Comparison of ENCODE assay signal across 19 cellular contexts in the genomic region with DNA sequence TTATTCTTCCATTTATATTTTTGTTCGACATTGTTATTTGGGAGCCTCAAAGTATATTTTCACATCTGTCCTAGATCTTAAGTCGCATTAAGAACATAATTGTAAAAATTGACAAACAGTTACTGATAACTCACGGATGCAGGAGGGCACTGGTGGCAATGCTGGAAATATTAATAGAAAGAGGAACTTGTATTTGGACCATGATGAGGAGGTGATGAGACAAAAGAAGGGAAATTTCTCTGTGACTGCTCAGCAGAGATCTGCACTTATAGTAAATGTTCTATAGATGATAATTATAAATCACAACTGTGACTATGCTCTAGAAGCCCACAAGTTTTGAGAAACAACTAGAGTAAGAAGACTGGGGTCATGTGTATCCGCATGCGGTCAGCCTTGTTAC. TPM values are rescaled to one million over a fixed set of nuclear protein-coding genes. Genes with fewer than 3 reads are reported as not detected.
A peak's percentile ranks its signal among the peaks of the same experiment; 100 is the strongest.
DNase-seq lines count a peak whose midpoint lies in the region; ATAC-seq and TF ChIP-seq lines count a peak whose summit lies in the region.
"Had no signal": no experiment of that assay in that cellular context is flagged by ENCODE, and none has a peak within 500 bp of the region (broad histone marks: within the 10 kb centered on the region; RNA-seq: fewer than 3 reads in every experiment).

No MANE protein-coding gene starts in this region.

- H2AK5ac ChIP-seq in H9 (ENCODE audit: insufficient read length, low read length) (no peak overlapping the region), neuronal stem cell (ENCODE audit: low read depth, low read length) (no peak overlapping the region)

- intact Hi-C loops in activated B cell treated with CpG ODN at 0.5 μM for 24 hours (cut with micrococcal nuclease), result loop anchor here (1.0 to 10.0 kb wide), 5 partner anchors 8 to 344 kb away; partner anchors contain the start of gene DUSP12

- H3K27me3 ChIP-seq in H9 (ENCODE audit: insufficient read depth, low read length), result no peaks in the 10 kb centered on the region
- peaks cover 0 to 56% (median 0%) of the 10 kb centered on the region in 3 experiments for H3K27me3 ChIP-seq in neuronal stem cell (ENCODE audit: control insufficient read depth in 3 of 3, insufficient read depth in 3 of 3, low read depth in 1 of 3, low read length in 3 of 3)
- H3K27me3 ChIP-seq: breast epithelium, pancreas had no signal

- ATAC-seq in activated B cell treated with CpG ODN at 0.5 μM for 24 hours (ENCODE audit: low read depth) (peak; percentile 12), naive B cell (ENCODE audit: low read depth in 2 of 2) (peak; percentile 37 to 44), GM19035 (IDR thresholded peaks at IDR 0.05; ENCODE audit: unreplicated experiment) (no peak)

- H2BK120ac ChIP-seq in H9 (ENCODE audit: low read depth, low read length, poor library complexity, severe bottlenecking) (no peak overlapping the region), neuronal stem cell (ENCODE audit: low read depth, low read length) (no peak overlapping the region)

- H4K5ac ChIP-seq in H9 (ENCODE audit: insufficient read length, low read depth, low read length), result no peak overlapping the region

- H4K8ac ChIP-seq in H9 (replicated peaks; ENCODE audit: insufficient read length, low read depth, low read length) (no peak overlapping the region), neuronal stem cell (ENCODE audit: low read depth, low read length) (no peak overlapping the region)

- H3K4me2 ChIP-seq in H9 (ENCODE audit: insufficient read depth, insufficient read length, low read length), result no peak overlapping the region
- no peak overlapping the region for H3K4me2 ChIP-seq in neuronal stem cell (ENCODE audit: insufficient read depth, low read length, poor library complexity, severe bottlenecking)

- H2BK12ac ChIP-seq in H9 (ENCODE audit: insufficient read length, low read depth, low read length) (no peak overlapping the region), neuronal stem cell (ENCODE audit: low read length) (no peak overlapping the region)

- no peaks in the 10 kb centered on the region for H3K36me3 ChIP-seq in neuronal stem cell (replicated peaks in 1 of 2; ENCODE audit: control insufficient read depth in 2 of 2, insufficient read depth in 2 of 2, low read length in 2 of 2)
- H3K36me3 ChIP-seq: breast epithelium, pancreas had no signal

- H3K4ac ChIP-seq in H9 (ENCODE audit: low read depth, low read length) (no peak overlapping the region), neuronal stem cell (ENCODE audit: low read length) (no peak overlapping the region)

- H3K18ac ChIP-seq in H9 (ENCODE audit: insufficient read length, low read depth, low read length), result no peak overlapping the region
- H3K18ac ChIP-seq in neuronal stem cell (ENCODE audit: low read length), result no peak overlapping the region

- POLR2A ChIA-PET in activated B cell treated with CpG ODN at 0.5 μM for 24 hours (lab: Charles Lee), result interaction anchor here (0.5 to 7.7 kb wide), 8 partner anchors 9 to 515 kb away, joined by 3 to 144 read pairs (median 6); partner anchors contain the start of genes DUSP12, FCRLA, HSPA6 and TOMM40L

- no peak overlapping the region for H2BK20ac ChIP-seq in H9 (ENCODE audit: low read depth, low read length, poor library complexity, severe bottlenecking)

- no peak overlapping the region for H4K91ac ChIP-seq in H9 (ENCODE audit: insufficient read length, low read depth, low read length)
- no peak overlapping the region for H4K91ac ChIP-seq in neuronal stem cell (ENCODE audit: low read depth, low read length, poor library complexity)

- no peak overlapping the region for H3T11ph ChIP-seq in H9 (ENCODE audit: low read length)

- WGBS in H9 (ENCODE audit: extremely low coverage, insufficient read length, low lambda C conversion rate), result no CpG with 5 or more reads among the region's 5 CpGs
- no CpG with 5 or more reads among the region's 5 CpGs for WGBS in neuronal stem cell (ENCODE audit: extremely low coverage in 2 of 2, insufficient read length in 2 of 2, insufficient replicate concordance in 1 of 2), 2 donors

- peak overlapping the region; percentile 60 for H3K4me3 Mint-ChIP-seq in activated B cell treated with CpG ODN at 0.5 μM for 24 hours
- H3K4me3 Mint-ChIP-seq in naive B cell, result peak overlapping the region in 7 of 8 donors; percentile 10 to 87 (median 67)
- H3K4me3 Mint-ChIP-seq in H9, result no peak overlapping the region
- H3K4me3 Mint-ChIP-seq: CD4-positive, alpha-beta T cell; HFFc6; nephron had no signal

- H3K9me3 Mint-ChIP-seq in activated B cell treated with CpG ODN at 0.5 μM for 24 hours (no peaks in the 10 kb centered on the region), naive B cell (no peaks in the 10 kb centered on the region), H9 (no peaks in the 10 kb centered on the region)
- H3K9me3 Mint-ChIP-seq: CD4-positive, alpha-beta T cell; HFFc6; nephron had no signal

- no peaks in the 10 kb centered on the region for H4K20me1 ChIP-seq in H9 (ENCODE audit: control insufficient read depth, insufficient read depth, insufficient read length)

- DNase-seq in CD1c-positive myeloid dendritic cell (ENCODE audit: extremely low spot score), result peak; percentile 56
- DNase-seq in MV-4-11 (lab: John Stamatoyannopoulos, UW), result peak; percentile 47
- DNase-seq in activated B cell treated with CpG ODN at 0.5 μM for 24 hours, result no peak
- DNase-seq in naive B cell, result no peak
- DNase-seq in kidney tubule cell (ENCODE audit: low spot score), result no peak
- DNase-seq in H9, result no peak
- no peak for DNase-seq in neuronal stem cell (ENCODE audit: low spot score)
- DNase-seq: activated naive CD4-positive, alpha-beta T cell treated with Interleukin-2 at 50 U/mL for 16 hours; activated T-cell treated with anti-CD3 and anti-CD28 coated beads, Interleukin-2, amount 50 U/mL, for 48 hours; NCI-H1417 treated with DMSO at 0.1 percent for 48 hours; pancreas; right cardiac atrium; stimulated activated CD8-positive, alpha-beta memory T cell treated with anti-CD3 and anti-CD28 coated beads, Interleukin-4, amount 100 ng/mL, for 48 hours had no signal

- H3K4me1 ChIP-seq in H9 (ENCODE audit: insufficient read depth, low read length), result peaks cover 10% of the 10 kb centered on the region; the same call in 1 of the 2 replicates
- H3K4me1 ChIP-seq in neuronal stem cell (ENCODE audit: control insufficient read depth in 2 of 2, insufficient read depth in 1 of 2, low read depth in 1 of 2, low read length in 2 of 2), result peaks cover 0 to 9% of the 10 kb centered on the region in 2 donors
- H3K4me1 ChIP-seq: breast epithelium, pancreas had no signal

- TF ChIP-seq CTCF in activated B cell treated with CpG ODN at 0.5 μM for 24 hours (IDR thresholded peaks at IDR 0.05), result no peak
- no peak for TF ChIP-seq CTCF in H9 (conservative IDR thresholded peaks at IDR 0.05)

- H3K27ac Mint-ChIP-seq in activated B cell treated with CpG ODN at 0.5 μM for 24 hours, result peak overlapping the region; percentile 88
- peak overlapping the region; percentile 39 to 93 (median 85) for H3K27ac Mint-ChIP-seq in naive B cell
- H3K27ac Mint-ChIP-seq in H9, result no peak overlapping the region
- H3K27ac Mint-ChIP-seq: CD4-positive, alpha-beta T cell; nephron had no signal

- H2BK15ac ChIP-seq in H9 (ENCODE audit: low read depth, low read length) (no peak overlapping the region), neuronal stem cell (ENCODE audit: low read length) (no peak overlapping the region)

- H3K9ac ChIP-seq in H9 (ENCODE audit: extremely low read depth, insufficient read length, low read length), result no peak overlapping the region
- H3K9ac ChIP-seq in neuronal stem cell (ENCODE audit: low read depth, low read length, poor library complexity), result no peak overlapping the region

- H2BK5ac ChIP-seq in H9 (ENCODE audit: insufficient read length, low read length) (no peak overlapping the region), neuronal stem cell (ENCODE audit: low read length) (no peak overlapping the region)

- H3K79me2 ChIP-seq in H9 (ENCODE audit: insufficient read depth, low read length), result no peaks in the 10 kb centered on the region

- H3K23ac ChIP-seq in H9 (ENCODE audit: insufficient read length, low read depth, low read length), result no peak overlapping the region
- no peak overlapping the region for H3K23ac ChIP-seq in neuronal stem cell (ENCODE audit: low read depth, low read length, poor library complexity)

- no peak overlapping the region for H3K27ac ChIP-seq in H9 (ENCODE audit: insufficient read length, low read depth, low read length)
- no peak overlapping the region for H3K27ac ChIP-seq in neuronal stem cell (replicated peaks; ENCODE audit: low read length)

- CTCF ChIA-PET in activated B cell treated with CpG ODN at 0.5 μM for 24 hours (lab: Charles Lee), result interaction anchor here (1.0 to 5.8 kb wide), 13 partner anchors 8 to 266 kb away, joined by 3 to 57 read pairs (median 8); partner anchors contain the start of genes DUSP12 and FCRLA

- H3K27me3 Mint-ChIP-seq in activated B cell treated with CpG ODN at 0.5 μM for 24 hours (peaks cover 5% of the 10 kb centered on the region), naive B cell (peaks cover 9 to 21% (median 12%) of the 10 kb centered on the region in 3 donors), H9 (ENCODE audit: low read depth) (peaks cover 7% of the 10 kb centered on the region)

- no peaks in the 10 kb centered on the region for H3K9me3 ChIP-seq in H9 (ENCODE audit: control insufficient read depth, low read depth, low read length)
- no peaks in the 10 kb centered on the region for H3K9me3 ChIP-seq in neuronal stem cell (replicated peaks in 1 of 2; ENCODE audit: control insufficient read depth in 2 of 2, insufficient read depth in 1 of 2, low read depth in 1 of 2, low read length in 2 of 2)
- H3K9me3 ChIP-seq: breast epithelium, pancreas had no signal

- no peak overlapping the region for H3K14ac ChIP-seq in H9 (ENCODE audit: insufficient read depth, low read length)
- no peak overlapping the region for H3K14ac ChIP-seq in neuronal stem cell (ENCODE audit: low read length)

- H3K56ac ChIP-seq in H9 (ENCODE audit: insufficient read length, low read depth, low read length), result no peak overlapping the region

- no peaks in the 10 kb centered on the region for H3K23me2 ChIP-seq in H9 (ENCODE audit: insufficient read length, low read depth, low read length, poor library complexity, severe bottlenecking)

- no peak overlapping the region for H3K4me3 ChIP-seq in neuronal stem cell (ENCODE audit: low read length in 2 of 2)
- H3K4me3 ChIP-seq: breast epithelium, pancreas had no signal

- H3K79me1 ChIP-seq in H9 (ENCODE audit: insufficient read depth, low read depth, low read length, poor library complexity, severe bottlenecking), result no peaks in the 10 kb centered on the region
- no peaks in the 10 kb centered on the region for H3K79me1 ChIP-seq in neuronal stem cell (ENCODE audit: low read depth, low read length)

- H3K36me3 Mint-ChIP-seq in activated B cell treated with CpG ODN at 0.5 μM for 24 hours (ENCODE audit: low read depth) (no peaks in the 10 kb centered on the region), naive B cell (no peaks in the 10 kb centered on the region), H9 (ENCODE audit: insufficient read depth in 1 of 3, low read depth in 3 of 3) (no peaks in the 10 kb centered on the region)

- H2AFZ ChIP-seq in H9 (ENCODE audit: low read length) (no peak overlapping the region), neuronal stem cell (ENCODE audit: low read length) (no peak overlapping the region)

- H3K4me1 Mint-ChIP-seq in activated B cell treated with CpG ODN at 0.5 μM for 24 hours (peaks cover 54% of the 10 kb centered on the region), naive B cell (peaks cover 34 to 41% (median 37%) of the 10 kb centered on the region in 3 donors), H9 (peaks cover 20 to 25% of the 10 kb centered on the region in 2 experiments)

RNA-seq across cellular contexts. Expression of gene DUSP12, which starts 8.7 kb away (rescaled TPM):
- total RNA-seq in activated B cell treated with CpG ODN at 0.5 μM for 24 hours (37.2 and 38.9 TPM in 2 replicates), H9 (2021) (23.2 and 28.0 TPM in 2 replicates)
- 100 to 1,000 TPM in 1 of 6 donors, 10 to 100 TPM in 5; 58.2 to 109 (median 66.5) TPM for polyA plus RNA-seq in naive B cell (ENCODE audit: low read depth in 6 of 6)
- 40.0 TPM for polyA plus RNA-seq in neuronal stem cell (2013, experiment 1 of 2)
- 40.3 TPM for polyA plus RNA-seq in neuronal stem cell (2013, experiment 2 of 2)

RNA-seq across cellular contexts. Expression of gene FCRLB, which starts 19.5 kb away (rescaled TPM):
- total RNA-seq in activated B cell treated with CpG ODN at 0.5 μM for 24 hours (2.1 and 2.4 TPM in 2 replicates), H9 (2021) (0.18 TPM in 1 of 2 replicates, not detected in the other)
- 1 to 10 TPM; 3.9 to 7.3 (median 5.3) TPM for polyA plus RNA-seq in naive B cell (ENCODE audit: low read depth in 6 of 6)
- polyA plus RNA-seq in neuronal stem cell (2013, experiment 1 of 2), result 0.40 TPM
- 0.40 TPM for polyA plus RNA-seq in neuronal stem cell (2013, experiment 2 of 2)

RNA-seq across cellular contexts. Expression of gene ATF6, which starts 25.2 kb away (rescaled TPM):
- total RNA-seq in activated B cell treated with CpG ODN at 0.5 μM for 24 hours (23.7 and 24.6 TPM in 2 replicates), H9 (2021) (10.4 and 11.2 TPM in 2 replicates)
- polyA plus RNA-seq in naive B cell (ENCODE audit: low read depth in 6 of 6), result 10 to 100 TPM; 12.0 to 15.3 (median 14.3) TPM
- 12.4 TPM for polyA plus RNA-seq in neuronal stem cell (2013, experiment 1 of 2)
- 13.0 TPM for polyA plus RNA-seq in neuronal stem cell (2013, experiment 2 of 2)

RNA-seq across cellular contexts. Expression of gene FCRLA, which starts 33.8 kb away (rescaled TPM):
- 175 and 178 TPM in 2 replicates for total RNA-seq in activated B cell treated with CpG ODN at 0.5 μM for 24 hours
- 1,000 to 10,000 TPM in 1 of 6 donors, 100 to 1,000 TPM in 5; 625 to 1,343 (median 750) TPM for polyA plus RNA-seq in naive B cell (ENCODE audit: low read depth in 6 of 6)
- not detected in 2 replicates for total RNA-seq in H9 (2021)
- not detected for polyA plus RNA-seq in neuronal stem cell (2013, experiment 1 of 2)
- not detected for polyA plus RNA-seq in neuronal stem cell (2013, experiment 2 of 2)
- total RNA-seq: CD4-positive, alpha-beta T cell; right cardiac atrium; Right ventricle myocardium inferior had no signal
- polyA plus RNA-seq: pancreas had no signal

Comparison
In these comparisons a context has a peak if more than half of its experiments do, and no peak if none do; other contexts are left out.
1. DNase-seq: peak in CD1c-positive myeloid dendritic cell (single experiment) and MV-4-11 (single experiment); none in activated B cell treated with CpG ODN at 0.5 μM for 24 hours (single experiment), naive B cell (single experiment), kidney tubule cell (single experiment), H9 (single experiment) and neuronal stem cell (single experiment).
2. H3K27ac Mint-ChIP-seq: peak in activated B cell treated with CpG ODN at 0.5 μM for 24 hours (single experiment) and naive B cell (6 of 6); none in H9 (0 of 3).
3. H3K4me3 Mint-ChIP-seq: peak in activated B cell treated with CpG ODN at 0.5 μM for 24 hours (single experiment) and naive B cell (7 of 8); none in H9 (0 of 2).